In genomic region chr17:7260601-7261376, GRCh38 we compare ENCODE assay signal across 8 cellular contexts. TPM values are rescaled to one million over a fixed set of nuclear protein-coding genes. Genes with fewer than 3 reads are reported as not detected.
DNase-seq lines count a peak whose midpoint lies in the region; ATAC-seq and TF ChIP-seq lines count a peak whose summit lies in the region.

No MANE protein-coding gene starts in this region.

- H3K9me3 ChIP-seq in HUES6 (ENCODE audit: control insufficient read depth, insufficient read depth, low read depth, low read length) (no peaks in the 10 kb centered on the region), adrenal gland (replicated peaks in 1 of 3) (no peaks in the 10 kb centered on the region), iPS-15b (ENCODE audit: control insufficient read depth, insufficient read depth, low read length) (no peaks in the 10 kb centered on the region), spleen (no peaks in the 10 kb centered on the region)

- TF ChIP-seq CTCF in CD14-positive monocyte (IDR thresholded peaks at IDR 0.05), result no peak
- TF ChIP-seq CTCF in adrenal gland (IDR thresholded peaks at IDR 0.05), result no peak
- no peak for TF ChIP-seq CTCF in spleen (IDR thresholded peaks at IDR 0.05 in 8 of 11, conservative IDR thresholded peaks at IDR 0.05 in 3 of 11)

- H3K4me3 Mint-ChIP-seq in CD14-positive monocyte, result peak overlapping the region; percentile 76 to 87
- no peak overlapping the region for H3K4me3 Mint-ChIP-seq in activated T-helper 1 cell treated with anti-CD3 and anti-CD28 coated beads, Interleukin-12 subunit alpha, Interleukin-12 subunit beta, Interleukin-2, Interleukin-4 antibody, amounts not matched to agents 30 ng/mL and 10 ng/mL and 1 ng/mL, durations not matched to agents 14 hours and 24 hours and 36 hours

- H3K4me1 Mint-ChIP-seq in CD14-positive monocyte, result peaks cover 38% of the 10 kb centered on the region
- peaks cover 32% of the 10 kb centered on the region for H3K4me1 Mint-ChIP-seq in activated T-helper 1 cell treated with anti-CD3 and anti-CD28 coated beads, Interleukin-12 subunit alpha, Interleukin-12 subunit beta, Interleukin-2, Interleukin-4 antibody, amounts not matched to agents 30 ng/mL and 10 ng/mL and 1 ng/mL, durations not matched to agents 14 hours and 24 hours and 36 hours (ENCODE audit: low read depth)

- TF ChIP-seq POLR2A in adrenal gland (IDR thresholded peaks at IDR 0.05) (no peak), spleen (IDR thresholded peaks at IDR 0.05) (no peak)

- peak overlapping the region; percentile 92 for H3K4me3 ChIP-seq in HUES6 (ENCODE audit: low read depth, low read length)
- H3K4me3 ChIP-seq in adrenal gland, result peak overlapping the region in 2 of 4 donors; percentile 14 to 61
- H3K4me3 ChIP-seq in iPS-15b (ENCODE audit: low read depth, low read length), result peak overlapping the region; percentile 98
- H3K4me3 ChIP-seq in spleen, result peak overlapping the region; percentile 32 to 78 (median 49)

- intact Hi-C loops in CD14-positive monocyte (cut with micrococcal nuclease) (no loop called here), adrenal gland (cut with DNase I) (loop anchor here in 1 of 2 donors (5.0 kb wide), 1 partner anchor 42 kb away; no protein-coding TSS in a partner anchor), spleen (cut with DNase I; ENCODE audit: low total_unique reads) (no loop called here)
- intact Hi-C loops in activated T-helper 1 cell treated with anti-CD3 and anti-CD28 coated beads, Interleukin-12 subunit alpha, Interleukin-12 subunit beta, Interleukin-2, Interleukin-4 antibody, amounts not matched to agents 30 ng/mL and 10 ng/mL and 1 ng/mL, durations not matched to agents 14 hours and 24 hours and 36 hours (cut with micrococcal nuclease), result no loop called here

- H3K27me3 ChIP-seq in HUES6 (ENCODE audit: control insufficient read depth, insufficient read depth, low read length) (peaks cover 29% of the 10 kb centered on the region; the same call in 1 of the 2 replicates), adrenal gland (no peaks in the 10 kb centered on the region), iPS-15b (ENCODE audit: control insufficient read depth, insufficient read depth, low read length) (no peaks in the 10 kb centered on the region), spleen (replicated peaks in 1 of 7) (peaks cover 3 to 56% (median 27%) of the 10 kb centered on the region in 7 donors)

- ATAC-seq in HG02981 (IDR thresholded peaks at IDR 0.05; ENCODE audit: unreplicated experiment), result no peak
- ATAC-seq in GM19467 (IDR thresholded peaks at IDR 0.05; ENCODE audit: unreplicated experiment), result no peak

- DNase-seq in CD14-positive monocyte (ENCODE audit: low spot score) (no peak), adrenal gland (peak in 4 of 7 donors; percentile 56 to 64 (median 62)), spleen (peak; percentile 86)
- no peak for DNase-seq in activated T-helper 1 cell treated with anti-CD3 and anti-CD28 coated beads, Interleukin-12 subunit alpha, Interleukin-12 subunit beta, Interleukin-2, Interleukin-4 antibody, amounts not matched to agents 30 ng/mL and 10 ng/mL and 1 ng/mL, durations not matched to agents 14 hours and 24 hours and 36 hours (ENCODE audit: low spot score)

- H3K9me3 Mint-ChIP-seq in CD14-positive monocyte, result peaks cover 0 to 12% (median 9%) of the 10 kb centered on the region in 7 donors
- no peaks in the 10 kb centered on the region for H3K9me3 Mint-ChIP-seq in activated T-helper 1 cell treated with anti-CD3 and anti-CD28 coated beads, Interleukin-12 subunit alpha, Interleukin-12 subunit beta, Interleukin-2, Interleukin-4 antibody, amounts not matched to agents 30 ng/mL and 10 ng/mL and 1 ng/mL, durations not matched to agents 14 hours and 24 hours and 36 hours

- H3K9ac ChIP-seq in HUES6 (ENCODE audit: low read length), result peak overlapping the region; percentile 91
- H3K9ac ChIP-seq in iPS-15b (ENCODE audit: low read depth, low read length), result peak overlapping the region; percentile 94

- H3K27ac Mint-ChIP-seq in CD14-positive monocyte, result no peak overlapping the region
- H3K27ac Mint-ChIP-seq in activated T-helper 1 cell treated with anti-CD3 and anti-CD28 coated beads, Interleukin-12 subunit alpha, Interleukin-12 subunit beta, Interleukin-2, Interleukin-4 antibody, amounts not matched to agents 30 ng/mL and 10 ng/mL and 1 ng/mL, durations not matched to agents 14 hours and 24 hours and 36 hours, result no peak overlapping the region

- H3K27ac ChIP-seq in HUES6 (ENCODE audit: low read depth, low read length) (peak overlapping the region; percentile 99), adrenal gland (peak overlapping the region in 2 of 5 donors; percentile 38 to 81), spleen (peak overlapping the region in 6 of 8 donors; percentile 25 to 81 (median 53))

- H3K27me3 Mint-ChIP-seq in CD14-positive monocyte (ENCODE audit: low read depth in 3 of 3), result peaks cover 36 to 61% (median 56%) of the 10 kb centered on the region in 3 donors
- peaks cover 20% of the 10 kb centered on the region for H3K27me3 Mint-ChIP-seq in activated T-helper 1 cell treated with anti-CD3 and anti-CD28 coated beads, Interleukin-12 subunit alpha, Interleukin-12 subunit beta, Interleukin-2, Interleukin-4 antibody, amounts not matched to agents 30 ng/mL and 10 ng/mL and 1 ng/mL, durations not matched to agents 14 hours and 24 hours and 36 hours (ENCODE audit: insufficient read depth)

- peaks cover 4% of the 10 kb centered on the region; the same call in 1 of the 2 replicates for H3K4me1 ChIP-seq in HUES6 (ENCODE audit: control insufficient read depth, insufficient read depth, low read length)
- H3K4me1 ChIP-seq in adrenal gland (replicated peaks in 1 of 2), result peaks cover 12 to 21% of the 10 kb centered on the region in 2 donors
- H3K4me1 ChIP-seq in iPS-15b (ENCODE audit: control insufficient read depth, insufficient read depth, low read length), result peaks cover 10% of the 10 kb centered on the region
- H3K4me1 ChIP-seq in spleen, result peaks cover 22 to 38% (median 35%) of the 10 kb centered on the region in 6 donors

- H3K36me3 ChIP-seq in HUES6 (ENCODE audit: control insufficient read depth, insufficient read depth, low read length) (peaks cover 43% of the 10 kb centered on the region), adrenal gland (replicated peaks in 1 of 2) (peaks cover 0 to 32% of the 10 kb centered on the region in 2 donors), iPS-15b (ENCODE audit: control insufficient read depth, insufficient read depth, low read length) (peaks cover 22% of the 10 kb centered on the region), spleen (peaks cover 0 to 44% (median 23%) of the 10 kb centered on the region in 6 donors)

- 7 to 45% (median 10%) methylated on average over 4 to 53 of the region's 53 CpGs for WGBS in adrenal gland, 4 donors
- WGBS in spleen, 5 donors, result 8 to 19% (median 11%) methylated on average over 27 to 53 of the region's 53 CpGs

- H3K36me3 Mint-ChIP-seq in CD14-positive monocyte, result peaks cover 30 to 44% of the 10 kb centered on the region in 2 donors
- H3K36me3 Mint-ChIP-seq in activated T-helper 1 cell treated with anti-CD3 and anti-CD28 coated beads, Interleukin-12 subunit alpha, Interleukin-12 subunit beta, Interleukin-2, Interleukin-4 antibody, amounts not matched to agents 30 ng/mL and 10 ng/mL and 1 ng/mL, durations not matched to agents 14 hours and 24 hours and 36 hours (ENCODE audit: low read depth), result peaks cover 19% of the 10 kb centered on the region

RNA-seq across cellular contexts. Expression of gene CLDN7, which starts 1.5 kb away (rescaled TPM):
- polyA plus RNA-seq in CD14-positive monocyte (1 to 10 TPM in 1 of 2 donors, under 1 TPM in 1; 0.49 to 2.1 TPM), adrenal gland (1 to 10 TPM; 1.6 to 9.7 (median 5.3) TPM), spleen (1 to 10 TPM; 2.9 to 6.0 (median 4.3) TPM)
- total RNA-seq in adrenal gland (10 to 100 TPM in 4 of 8 donors, 1 to 10 TPM in 4; 2.0 to 35.6 (median 9.0) TPM), spleen (1 to 10 TPM in 6 of 7 donors, under 1 TPM in 1; 0.74 to 6.6 (median 2.4) TPM)
- 0.15 and 0.60 TPM in 2 replicates for total RNA-seq in activated T-helper 1 cell treated with anti-CD3 and anti-CD28 coated beads, Interleukin-12 subunit alpha, Interleukin-12 subunit beta, Interleukin-2, Interleukin-4 antibody, amounts not matched to agents 30 ng/mL and 10 ng/mL and 1 ng/mL, durations not matched to agents 14 hours and 24 hours and 36 hours

RNA-seq across cellular contexts. Expression of gene ELP5, which starts 8.8 kb away (rescaled TPM):
- polyA plus RNA-seq in CD14-positive monocyte (10 to 100 TPM; 44.1 to 49.5 TPM), adrenal gland (10 to 100 TPM; 39.0 to 96.5 (median 77.4) TPM), spleen (10 to 100 TPM; 36.2 to 40.2 (median 37.2) TPM)
- total RNA-seq in adrenal gland (10 to 100 TPM; 28.0 to 82.7 (median 58.4) TPM), spleen (10 to 100 TPM; 22.1 to 40.3 (median 36.3) TPM)
- total RNA-seq in activated T-helper 1 cell treated with anti-CD3 and anti-CD28 coated beads, Interleukin-12 subunit alpha, Interleukin-12 subunit beta, Interleukin-2, Interleukin-4 antibody, amounts not matched to agents 30 ng/mL and 10 ng/mL and 1 ng/mL, durations not matched to agents 14 hours and 24 hours and 36 hours, result 73.6 and 75.5 TPM in 2 replicates

RNA-seq across cellular contexts. Expression of gene CTDNEP1, which starts 9.3 kb away (rescaled TPM):
- polyA plus RNA-seq in CD14-positive monocyte, result 10 to 100 TPM; 29.5 to 38.3 TPM
- total RNA-seq in adrenal gland, result 100 to 1,000 TPM in 5 of 8 donors, 10 to 100 TPM in 3; 31.3 to 144 (median 126) TPM
- polyA plus RNA-seq in adrenal gland, result 100 to 1,000 TPM in 1 of 3 donors, 10 to 100 TPM in 2; 67.9 to 177 (median 84.4) TPM
- 100 to 1,000 TPM in 4 of 7 donors, 10 to 100 TPM in 3; 83.1 to 133 (median 119) TPM for total RNA-seq in spleen
- 100 to 1,000 TPM in 1 of 3 donors, 10 to 100 TPM in 2; 69.3 to 104 (median 86.1) TPM for polyA plus RNA-seq in spleen
- total RNA-seq in activated T-helper 1 cell treated with anti-CD3 and anti-CD28 coated beads, Interleukin-12 subunit alpha, Interleukin-12 subunit beta, Interleukin-2, Interleukin-4 antibody, amounts not matched to agents 30 ng/mL and 10 ng/mL and 1 ng/mL, durations not matched to agents 14 hours and 24 hours and 36 hours, result 191 and 193 TPM in 2 replicates

RNA-seq across cellular contexts. Expression of gene GABARAP, which starts 18.5 kb away (rescaled TPM):
- 1,000 to 10,000 TPM; 2,814 to 2,937 TPM for polyA plus RNA-seq in CD14-positive monocyte
- total RNA-seq in adrenal gland, result 1,000 to 10,000 TPM in 1 of 8 donors, 100 to 1,000 TPM in 7; 195 to 1,049 (median 840) TPM
- 1,000 to 10,000 TPM in 2 of 3 donors, 100 to 1,000 TPM in 1; 694 to 1,285 (median 1,047) TPM for polyA plus RNA-seq in adrenal gland
- total RNA-seq in spleen, result 100 to 1,000 TPM; 222 to 519 (median 438) TPM
- 100 to 1,000 TPM; 755 to 855 (median 822) TPM for polyA plus RNA-seq in spleen
- total RNA-seq in activated T-helper 1 cell treated with anti-CD3 and anti-CD28 coated beads, Interleukin-12 subunit alpha, Interleukin-12 subunit beta, Interleukin-2, Interleukin-4 antibody, amounts not matched to agents 30 ng/mL and 10 ng/mL and 1 ng/mL, durations not matched to agents 14 hours and 24 hours and 36 hours, result 146 and 148 TPM in 2 replicates

RNA-seq across cellular contexts. Expression of gene SLC2A4, which starts 20.7 kb away (rescaled TPM):
- polyA plus RNA-seq in CD14-positive monocyte, result not detected
- 10 to 100 TPM in 4 of 8 donors, 1 to 10 TPM in 4; 1.8 to 30.0 (median 8.9) TPM for total RNA-seq in adrenal gland
- polyA plus RNA-seq in adrenal gland, result 10 to 100 TPM in 1 of 3 donors, 1 to 10 TPM in 1, under 1 TPM in 1; 0.75 to 12.7 (median 5.6) TPM
- 1 to 10 TPM in 1 of 7 donors, under 1 TPM in 6; 0.39 to 1.6 (median 0.51) TPM for total RNA-seq in spleen
- under 1 TPM; 0.07 to 0.56 (median 0.29) TPM for polyA plus RNA-seq in spleen
- total RNA-seq in activated T-helper 1 cell treated with anti-CD3 and anti-CD28 coated beads, Interleukin-12 subunit alpha, Interleukin-12 subunit beta, Interleukin-2, Interleukin-4 antibody, amounts not matched to agents 30 ng/mL and 10 ng/mL and 1 ng/mL, durations not matched to agents 14 hours and 24 hours and 36 hours, result 0.17 and 0.31 TPM in 2 replicates

Comparison
In these comparisons a context has a peak if more than half of its experiments do, and no peak if none do; other contexts are left out.
1. DNase-seq: peak in adrenal gland (4 of 7) and spleen (single experiment); none in CD14-positive monocyte (single experiment) and activated T-helper 1 cell treated with anti-CD3 and anti-CD28 coated beads, Interleukin-12 subunit alpha, Interleukin-12 subunit beta, Interleukin-2, Interleukin-4 antibody, amounts not matched to agents 30 ng/mL and 10 ng/mL and 1 ng/mL, durations not matched to agents 14 hours and 24 hours and 36 hours (single experiment).